ENCODE assay signal across 1 cellular context in genomic region chr1:40257688-40258444, GRCh38.
TF ChIP-seq lines count a peak whose summit lies in the region.

ZMPSTE24 (plus strand) TSS chr1:40258236; CDS start chr1:40258272, 36 bp downstream.

TF ChIP-seq in HepG2, 621 proteins besides CTCF, POLR2A, EP300 and RAD21 (continued from another document and continues in another):
- TF ChIP-seq ZNF710 (CRISPR knock-in tag; IDR thresholded peaks at IDR 0.05; ENCODE audit: borderline replicate concordance) (peak; percentile 87; the same call in 1 of the 2 replicates), PTBP1 (IDR thresholded peaks at IDR 0.05; ENCODE audit: low read depth, low read length, poor library complexity, severe bottlenecking) (peak; percentile 69), ZNF570 (CRISPR knock-in tag; IDR thresholded peaks at IDR 0.05; ENCODE audit: borderline replicate concordance) (no peak), IKZF1 (IDR thresholded peaks at IDR 0.05) (no peak), TMF1 (CRISPR knock-in tag; IDR thresholded peaks at IDR 0.05; ENCODE audit: low read depth) (no peak; the same call in 1 of the 2 replicates), TFDP2 (CRISPR knock-in tag; IDR thresholded peaks at IDR 0.05) (peak; percentile 72; the same call in 1 of the 2 replicates), ZNF672 (CRISPR knock-in tag; IDR thresholded peaks at IDR 0.05) (no peak), JUNB (CRISPR knock-in tag; IDR thresholded peaks at IDR 0.05; ENCODE audit: borderline replicate concordance) (no peak), RFX1 (IDR thresholded peaks at IDR 0.05) (peak; percentile 49), BRD4 (CRISPR knock-in tag; IDR thresholded peaks at IDR 0.05) (peak; percentile 61; the same call in 1 of the 2 replicates), GPBP1L1 (CRISPR knock-in tag; IDR thresholded peaks at IDR 0.05) (no peak), ZNF331 (CRISPR knock-in tag; IDR thresholded peaks at IDR 0.05) (peak; percentile 93), NFYC (CRISPR knock-in tag; IDR thresholded peaks at IDR 0.05) (no peak), ZNF512 (CRISPR knock-in tag; IDR thresholded peaks at IDR 0.05) (no peak), RXRB (CRISPR knock-in tag; IDR thresholded peaks at IDR 0.05; ENCODE audit: borderline replicate concordance) (peak; percentile 68), POGK (CRISPR knock-in tag; conservative IDR thresholded peaks at IDR 0.05) (peak; percentile 85), ZNF598 (CRISPR knock-in tag; IDR thresholded peaks at IDR 0.05; ENCODE audit: borderline replicate concordance) (no peak; the same call in none of the 2 replicates), SMARCE1 (IDR thresholded peaks at IDR 0.05; ENCODE audit: borderline replicate concordance) (no peak), EZH2 (conservative IDR thresholded peaks at IDR 0.05; ENCODE audit: low read depth, low read length) (no peak), SRY (CRISPR knock-in tag; IDR thresholded peaks at IDR 0.05) (peak; percentile 94), PBX2 (CRISPR knock-in tag; IDR thresholded peaks at IDR 0.05) (no peak), NONO (IDR thresholded peaks at IDR 0.05) (no peak), NONO (CRISPR knock-in tag; conservative IDR thresholded peaks at IDR 0.05) (peak; percentile 93), ZNF17 (CRISPR knock-in tag; IDR thresholded peaks at IDR 0.05) (no peak), NFKB2 (CRISPR knock-in tag; IDR thresholded peaks at IDR 0.05; ENCODE audit: borderline replicate concordance) (0 out of 2 replicates have a peak, but pooled peaks have one; percentile 41), CC2D1A (CRISPR knock-in tag; IDR thresholded peaks at IDR 0.05) (no peak), SAP130 (CRISPR knock-in tag; IDR thresholded peaks at IDR 0.05; ENCODE audit: low read depth) (peak; percentile 99), ZBED4 (CRISPR knock-in tag; IDR thresholded peaks at IDR 0.05; ENCODE audit: borderline replicate concordance) (peak; percentile 96), RNF2 (conservative IDR thresholded peaks at IDR 0.05; ENCODE audit: low read depth) (0 out of 2 replicates have a peak, but pooled peaks have one; percentile 22), CEBPZ (IDR thresholded peaks at IDR 0.05; ENCODE audit: low read length) (no peak), SIN3A (IDR thresholded peaks at IDR 0.05; ENCODE audit: borderline replicate concordance, low read depth, low read length) (0 out of 2 replicates have a peak, but pooled peaks have one; percentile 86), MATR3 (CRISPR knock-in tag; IDR thresholded peaks at IDR 0.05) (no peak), ZNF264 (CRISPR knock-in tag; IDR thresholded peaks at IDR 0.05) (0 out of 2 replicates have a peak, but pooled peaks have one; percentile 48), RELA (CRISPR knock-in tag; IDR thresholded peaks at IDR 0.05) (no peak; the same call in 1 of the 2 replicates), RFXAP (CRISPR knock-in tag; IDR thresholded peaks at IDR 0.05; ENCODE audit: borderline replicate concordance) (peak; percentile 90), GMEB1 (CRISPR knock-in tag; IDR thresholded peaks at IDR 0.05; ENCODE audit: borderline replicate concordance) (peak; percentile 89), ZNF207 (IDR thresholded peaks at IDR 0.05; ENCODE audit: borderline replicate concordance) (no peak), U2AF1 (optimal IDR thresholded peaks at IDR 0.05; ENCODE audit: low read depth, low read length) (peak; percentile 87), HNRNPH1 (optimal IDR thresholded peaks at IDR 0.05; ENCODE audit: low read depth, low read length) (peak; percentile 12), GZF1 (CRISPR knock-in tag; IDR thresholded peaks at IDR 0.05) (peak; percentile 64; the same call in 1 of the 2 replicates), RBAK (CRISPR knock-in tag; IDR thresholded peaks at IDR 0.05) (no peak), TRAFD1 (CRISPR knock-in tag; IDR thresholded peaks at IDR 0.05; ENCODE audit: borderline replicate concordance) (0 out of 2 replicates have a peak, but pooled peaks have one; percentile 73)
